Comparison of ENCODE assay signal across 15 cellular contexts in genomic region chr16:49382916-49383315, GRCh38. TPM values are rescaled to one million over a fixed set of nuclear protein-coding genes. Genes with fewer than 3 reads are reported as not detected.
A peak's percentile ranks its signal among the peaks of the same experiment; 100 is the strongest.
DNase-seq lines count a peak whose midpoint lies in the region; ATAC-seq, FAIRE-seq and TF ChIP-seq lines count a peak whose summit lies in the region.
"Had no signal": no experiment of that assay in that cellular context is flagged by ENCODE, and none has a peak within 500 bp of the region (broad histone marks: within the 10 kb centered on the region; RNA-seq: fewer than 3 reads in every experiment).

No MANE protein-coding gene starts in this region.

- TF ChIP-seq POLR2A in GM12892 (IDR thresholded peaks at IDR 0.05; ENCODE audit: low read depth, low read length), result no peak

- ATAC-seq in GM18907 (IDR thresholded peaks at IDR 0.05; ENCODE audit: unreplicated experiment), result no peak
- ATAC-seq: activated T-cell treated with anti-CD3 and anti-CD28 coated beads, Interleukin-2, amount 50 U/mL, for 72 hours; body of pancreas had no signal

- H3K27ac ChIP-seq in C4-2B (no peak overlapping the region), OCI-LY1 (ENCODE audit: low read depth, low read length, poor library complexity, severe bottlenecking) (no peak overlapping the region)
- H3K27ac ChIP-seq: body of pancreas, left ventricle myocardium inferior had no signal

- no peak overlapping the region for H3K4me3 ChIP-seq in OCI-LY1 (ENCODE audit: low read depth, low read length, poor library complexity, severe bottlenecking)
- H3K4me3 ChIP-seq: body of pancreas, left ventricle myocardium inferior had no signal

- peak; percentile 67 for FAIRE-seq in GM12892 (lab: Jason Lieb, UNC)

- H3K36me3 ChIP-seq in OCI-LY1 (ENCODE audit: insufficient read depth, low read length), result no peaks in the 10 kb centered on the region
- H3K36me3 ChIP-seq: left ventricle myocardium inferior had no signal

- no peaks in the 10 kb centered on the region for H3K4me1 ChIP-seq in OCI-LY1 (ENCODE audit: insufficient read depth, low read length, severe bottlenecking)
- H3K4me1 ChIP-seq: body of pancreas, left ventricle myocardium inferior had no signal

- no peak overlapping the region for H3K4me2 ChIP-seq in OCI-LY1 (ENCODE audit: low read length)

- TF ChIP-seq CTCF in C4-2B (conservative IDR thresholded peaks at IDR 0.05) (peak; percentile 36), OCI-LY1 (IDR thresholded peaks at IDR 0.05; ENCODE audit: low read length) (peak; percentile 47; the same call in 1 of the 2 replicates), glutamatergic neuron (IDR thresholded peaks at IDR 0.05; ENCODE audit: partially characterized antibody, unreplicated experiment) (peak; percentile 22)

- no peak overlapping the region for H3K9ac ChIP-seq in OCI-LY1 (ENCODE audit: low read length)

- H3K27me3 ChIP-seq in OCI-LY1 (ENCODE audit: insufficient read depth, low read length), result no peaks in the 10 kb centered on the region
- H3K27me3 ChIP-seq: body of pancreas had no signal

- DNase-seq in GM12892 (ENCODE audit: insufficient read length) (no peak), glutamatergic neuron (no peak), mesenteric fat pad (ENCODE audit: low spot score) (no peak), GM03348 (ENCODE audit: low spot score) (no peak)
- no peak for DNase-seq in activated effector memory CD4-positive, alpha-beta T cell treated with anti-CD3 and anti-CD28 coated beads, Interleukin-2, amount 50 U/mL, for 16 hours
- DNase-seq: activated T-cell treated with anti-CD3 and anti-CD28 coated beads, Interleukin-2, amount 50 U/mL, for 72 hours; body of pancreas; CD4-positive, alpha-beta memory T cell; left ventricle myocardium inferior; NCI-H1436; NK-92 treated with Interleukin-12 subunit alpha and Interleukin-12 subunit beta, amount 100 ng/mL, for 24 hours had no signal

- H3K27me3 Mint-ChIP-seq in glutamatergic neuron (ENCODE audit: unreplicated experiment), result no peaks in the 10 kb centered on the region

- H4K20me1 ChIP-seq in OCI-LY1 (ENCODE audit: insufficient read depth, low read length), result no peaks in the 10 kb centered on the region

- H3K4me3 Mint-ChIP-seq in glutamatergic neuron (ENCODE audit: unreplicated experiment), result no peak overlapping the region
- H3K4me3 Mint-ChIP-seq: activated T-cell treated with anti-CD3 and anti-CD28 coated beads, Interleukin-2, amount 50 U/mL, for 72 hours; CD4-positive, alpha-beta memory T cell; nephron had no signal

- H3K36me3 Mint-ChIP-seq in glutamatergic neuron (ENCODE audit: unreplicated experiment), result peaks cover 5% of the 10 kb centered on the region
- H3K36me3 Mint-ChIP-seq: CD4-positive, alpha-beta memory T cell had no signal

- no peaks in the 10 kb centered on the region for H3K79me2 ChIP-seq in OCI-LY1 (ENCODE audit: insufficient read depth, low read length)

- no peaks in the 10 kb centered on the region for H3K9me2 ChIP-seq in OCI-LY1 (ENCODE audit: low read depth, low read length)

- H2AFZ ChIP-seq in OCI-LY1 (ENCODE audit: low read length), result no peak overlapping the region

- H3K4me1 Mint-ChIP-seq in glutamatergic neuron (ENCODE audit: low read depth, unreplicated experiment), result no peaks in the 10 kb centered on the region
- H3K4me1 Mint-ChIP-seq: CD4-positive, alpha-beta memory T cell; nephron had no signal

- no peaks in the 10 kb centered on the region for H3K9me3 ChIP-seq in OCI-LY1 (ENCODE audit: low read length)
- H3K9me3 ChIP-seq: body of pancreas had no signal

- no peaks in the 10 kb centered on the region for H3F3A ChIP-seq in OCI-LY1 (ENCODE audit: insufficient read depth, low read length)

- H3K9me3 Mint-ChIP-seq in glutamatergic neuron (ENCODE audit: unreplicated experiment), result peaks cover 4% of the 10 kb centered on the region

- H3K27ac Mint-ChIP-seq in glutamatergic neuron (ENCODE audit: unreplicated experiment), result no peak overlapping the region
- H3K27ac Mint-ChIP-seq: activated T-cell treated with anti-CD3 and anti-CD28 coated beads, Interleukin-2, amount 50 U/mL, for 72 hours; CD4-positive, alpha-beta memory T cell; nephron had no signal

RNA-seq across cellular contexts. Expression of gene C16orf78, which starts 9.3 kb away (rescaled TPM):
- polyA plus RNA-seq in GM12892 (2012; ENCODE audit: missing spikeins), result not detected
- total RNA-seq in glutamatergic neuron (ENCODE audit: unreplicated experiment) (not detected), mesenteric fat pad (not detected)
- total RNA-seq: activated T-cell treated with anti-CD3 and anti-CD28 coated beads, Interleukin-2, amount 50 U/mL, for 72 hours; body of pancreas; CD4-positive, alpha-beta memory T cell; left ventricle myocardium inferior had no signal
- polyA plus RNA-seq: CD4-positive, alpha-beta memory T cell had no signal
